In genomic region chr3:112746675-112747276, GRCh38 we compare ENCODE assay signal across 1 cellular context.
TF ChIP-seq lines count a peak whose summit lies in the region.

No MANE protein-coding gene starts in this region.

TF ChIP-seq in SK-N-SH, 30 proteins besides CTCF, POLR2A, EP300 and RAD21 (continued from another document):
- TF ChIP-seq JUND (IDR thresholded peaks at IDR 0.05) = 0 out of 2 replicates have a peak, but pooled peaks have one; percentile 14
- TF ChIP-seq GABPA (IDR thresholded peaks at IDR 0.05; ENCODE audit: low read depth) = no peak
- no peak for TF ChIP-seq NRF1 (IDR thresholded peaks at IDR 0.05; ENCODE audit: low read depth, low read length)
- TF ChIP-seq RCOR1 (IDR thresholded peaks at IDR 0.05; ENCODE audit: low read length) = no peak
- peak; percentile 17; the same call in 1 of the 2 replicates for TF ChIP-seq TCF12 (IDR thresholded peaks at IDR 0.05)
- TF ChIP-seq FOSL2 (IDR thresholded peaks at IDR 0.05; ENCODE audit: borderline replicate concordance, low read depth) = peak; percentile 3; the same call in 1 of the 2 replicates
